In genomic region chr7:79531116-79531515, GRCh38 we compare ENCODE assay signal across 24 cellular contexts.
"Had no signal": no experiment of that assay in that cellular context is flagged by ENCODE, and none has a peak within 500 bp of the region (broad histone marks: within the 10 kb centered on the region; RNA-seq: fewer than 3 reads in every experiment).

No MANE protein-coding gene starts in this region.

- H3K4me3 ChIP-seq: gastrocnemius medialis, left ventricle myocardium inferior, lower lobe of right lung, psoas muscle, spleen, testis, tibial nerve, upper lobe of right lung, vagina had no signal

- H3K27me3 Mint-ChIP-seq: memory B cell; stimulated activated naive B cell treated with anti-CD40 and anti-IgM and Interleukin-4, amounts not matched to agents 10 μg/mL and 1 μg/mL and 100 μg/mL, for 72 hours had no signal

- H3K4me1 ChIP-seq: gastrocnemius medialis, left ventricle myocardium inferior, lower lobe of right lung, parathyroid adenoma, psoas muscle, spleen, testis, upper lobe of right lung, vagina had no signal

- H3K4me1 Mint-ChIP-seq: immature natural killer cell; memory B cell; natural killer cell; stimulated activated naive B cell treated with anti-CD40 and anti-IgM and Interleukin-4, amounts not matched to agents 10 μg/mL and 1 μg/mL and 100 μg/mL, for 72 hours had no signal

- H3K9me3 ChIP-seq: gastrocnemius medialis, left ventricle myocardium inferior, lower lobe of right lung, psoas muscle, spleen, testis, tibial nerve, upper lobe of right lung, vagina had no signal

- H3K79me2 ChIP-seq: parathyroid adenoma had no signal

- H3K4me3 Mint-ChIP-seq: immature natural killer cell; memory B cell; mesothelial cell of epicardium; natural killer cell; stimulated activated naive B cell treated with anti-CD40 and anti-IgM and Interleukin-4, amounts not matched to agents 10 μg/mL and 1 μg/mL and 100 μg/mL, for 72 hours; stimulated activated naive CD8-positive, alpha-beta T cell treated with anti-CD3 and anti-CD28 coated beads, Interleukin-15, amount 100 ng/mL, for 72 hours had no signal

- DNase-seq: effector memory CD4-positive, alpha-beta T cell; gastrocnemius medialis; glutamatergic neuron; immature natural killer cell; left cardiac atrium; left ventricle myocardium inferior; lower lobe of right lung; natural killer cell; occipital lobe; psoas muscle; retina; spleen; stimulated activated CD4-positive, alpha-beta T cell treated with anti-CD3 and anti-CD28 coated beads, Interleukin-15, amount 100 ng/mL, for 24 hours; stimulated activated CD4-positive, alpha-beta T cell treated with anti-CD3 and anti-CD28 coated beads, Interleukin-1b, Interleukin-23, amount 100 ng/mL, for 48 hours; stimulated activated CD4-positive, alpha-beta T cell treated with anti-CD3 and anti-CD28 coated beads, Interleukin-4, amount 100 ng/mL, for 4 hours; stimulated activated naive B cell treated with anti-CD40 and anti-IgM and Interleukin-4, amounts not matched to agents 10 μg/mL and 1 μg/mL and 100 μg/mL, for 72 hours; stimulated activated naive CD8-positive, alpha-beta T cell treated with anti-CD3 and anti-CD28 coated beads, Interleukin-15, amount 100 ng/mL, for 72 hours; testis; upper lobe of right lung had no signal

- H3K36me3 ChIP-seq: gastrocnemius medialis, left ventricle myocardium inferior, lower lobe of right lung, spleen, tibial nerve, upper lobe of right lung, vagina had no signal

- H3K36me3 Mint-ChIP-seq: immature natural killer cell; memory B cell; mesothelial cell of epicardium; stimulated activated naive B cell treated with anti-CD40 and anti-IgM and Interleukin-4, amounts not matched to agents 10 μg/mL and 1 μg/mL and 100 μg/mL, for 72 hours had no signal

- H2AFZ ChIP-seq: parathyroid adenoma had no signal

- H3K27ac Mint-ChIP-seq: immature natural killer cell; memory B cell; mesothelial cell of epicardium; natural killer cell; stimulated activated naive B cell treated with anti-CD40 and anti-IgM and Interleukin-4, amounts not matched to agents 10 μg/mL and 1 μg/mL and 100 μg/mL, for 72 hours; stimulated activated naive CD8-positive, alpha-beta T cell treated with anti-CD3 and anti-CD28 coated beads, Interleukin-15, amount 100 ng/mL, for 72 hours had no signal

- H3K9me3 Mint-ChIP-seq: mesothelial cell of epicardium; stimulated activated naive B cell treated with anti-CD40 and anti-IgM and Interleukin-4, amounts not matched to agents 10 μg/mL and 1 μg/mL and 100 μg/mL, for 72 hours; stimulated activated naive CD8-positive, alpha-beta T cell treated with anti-CD3 and anti-CD28 coated beads, Interleukin-15, amount 100 ng/mL, for 72 hours had no signal

- H3K27ac ChIP-seq: gastrocnemius medialis, left ventricle myocardium inferior, lower lobe of right lung, parathyroid adenoma, psoas muscle, spleen, testis, tibial nerve, upper lobe of right lung, vagina had no signal
